In the genomic region with DNA sequence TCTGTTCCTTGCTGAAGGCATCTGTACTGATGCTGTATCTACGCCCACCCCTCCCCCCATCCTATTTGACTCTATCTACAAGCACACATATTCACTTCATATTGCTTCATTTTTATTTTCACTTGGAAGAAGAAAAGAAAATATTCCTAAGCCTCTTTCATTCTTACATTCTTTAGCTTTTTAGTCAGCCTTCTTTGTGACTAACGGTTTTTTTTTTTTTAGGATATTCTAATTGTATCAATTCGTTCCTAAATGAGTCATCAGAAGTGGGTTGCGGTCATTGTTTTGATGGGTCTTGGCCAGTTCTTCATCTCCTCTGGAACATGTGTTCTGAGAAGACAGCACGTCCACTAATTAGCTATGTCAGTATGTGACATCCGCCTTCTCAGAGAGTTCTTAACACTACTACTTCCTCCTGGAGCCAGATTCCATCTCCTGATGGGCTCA, we compare ENCODE assay signal across 11 cellular contexts.
DNase-seq lines count a peak whose midpoint lies in the region; ATAC-seq lines count a peak whose summit lies in the region.
"Had no signal": no experiment of that assay in that cellular context is flagged by ENCODE, and none has a peak within 500 bp of the region (broad histone marks: within the 10 kb centered on the region; RNA-seq: fewer than 3 reads in every experiment).

No MANE protein-coding gene starts in this region.

- H3K36me3 ChIP-seq in SJSA1 = peaks cover 41% of the 10 kb centered on the region

- no peaks in the 10 kb centered on the region for H3K9me3 ChIP-seq in SJSA1 (replicated peaks)
- H3K9me3 ChIP-seq: HAP-1 had no signal

- POLR2A ChIA-PET in activated CD8-positive, alpha-beta T cell treated with anti-CD3 and anti-CD28 coated beads, Interleukin-2, amount 10 ng/mL, durations not matched to agents 7 days and 5 days (lab: Charles Lee) = no interaction called here

- H3K4me1 Mint-ChIP-seq in activated CD8-positive, alpha-beta T cell treated with anti-CD3 and anti-CD28 coated beads, Interleukin-2, amount 10 ng/mL, durations not matched to agents 7 days and 5 days (ENCODE audit: low read depth) = no peaks in the 10 kb centered on the region

- no peaks in the 10 kb centered on the region for H3K9me3 Mint-ChIP-seq in activated CD8-positive, alpha-beta T cell treated with anti-CD3 and anti-CD28 coated beads, Interleukin-2, amount 10 ng/mL, durations not matched to agents 7 days and 5 days (ENCODE audit: insufficient read depth)

- H3K27me3 ChIP-seq in SJSA1 (replicated peaks) = no peaks in the 10 kb centered on the region

- H3K27ac Mint-ChIP-seq in activated CD8-positive, alpha-beta T cell treated with anti-CD3 and anti-CD28 coated beads, Interleukin-2, amount 10 ng/mL, durations not matched to agents 7 days and 5 days = no peak overlapping the region

- H3K4me1 ChIP-seq in SJSA1 (replicated peaks) = peaks cover 23% of the 10 kb centered on the region
- H3K4me1 ChIP-seq: HAP-1 had no signal

- CTCF ChIA-PET in activated CD8-positive, alpha-beta T cell treated with anti-CD3 and anti-CD28 coated beads, Interleukin-2, amount 10 ng/mL, durations not matched to agents 7 days and 5 days (lab: Charles Lee) = interaction anchor here (1.2 kb wide), 1 partner anchor 18 kb away, joined by 3 read pairs; no protein-coding TSS in a partner anchor

- H3K4me3 Mint-ChIP-seq in activated CD8-positive, alpha-beta T cell treated with anti-CD3 and anti-CD28 coated beads, Interleukin-2, amount 10 ng/mL, durations not matched to agents 7 days and 5 days = no peak overlapping the region

- no peaks in the 10 kb centered on the region for H3K36me3 Mint-ChIP-seq in activated CD8-positive, alpha-beta T cell treated with anti-CD3 and anti-CD28 coated beads, Interleukin-2, amount 10 ng/mL, durations not matched to agents 7 days and 5 days (ENCODE audit: low read depth)

- no peak overlapping the region for H3K4me3 ChIP-seq in SJSA1
- H3K4me3 ChIP-seq: HAP-1 had no signal

- H3K27me3 Mint-ChIP-seq in activated CD8-positive, alpha-beta T cell treated with anti-CD3 and anti-CD28 coated beads, Interleukin-2, amount 10 ng/mL, durations not matched to agents 7 days and 5 days (ENCODE audit: low read depth) = no peaks in the 10 kb centered on the region

- DNase-seq in SJSA1 (ENCODE audit: low read depth in 1 of 2, low spot score in 2 of 2) (peak; percentile 64 to 86), fibroblast of peridontal ligament (ENCODE audit: extremely low read depth) (peak; percentile 96), stromal cell of bone marrow (ENCODE audit: low read depth) (peak; percentile 87), islet precursor cell (no peak)
- DNase-seq in activated CD4-positive, alpha-beta T cell treated with anti-CD3 and anti-CD28 coated beads, Interleukin-2, amount 50 U/mL, for 1 hour = no peak
- no peak for DNase-seq in activated CD8-positive, alpha-beta T cell treated with anti-CD3 and anti-CD28 coated beads, Interleukin-2, amount 10 ng/mL, durations not matched to agents 7 days and 5 days
- DNase-seq: activated CD4-positive, alpha-beta T cell treated with anti-CD3 and anti-CD28 coated beads for 1 hour; activated naive CD4-positive, alpha-beta T cell treated with Interleukin-2 at 50 U/mL for 16 hours; NCI-H1694 treated with DMSO at 0.1 percent for 48 hours had no signal

- ATAC-seq in GM21529 (IDR thresholded peaks at IDR 0.05; ENCODE audit: unreplicated experiment) = peak; percentile 64
- no peak for ATAC-seq in activated CD8-positive, alpha-beta T cell treated with anti-CD3 and anti-CD28 coated beads, Interleukin-2, amount 10 ng/mL, durations not matched to agents 7 days and 5 days

- H3K27ac ChIP-seq in SJSA1 = peak overlapping the region; percentile 91

Comparison
In these comparisons a context has a peak if more than half of its experiments do, and no peak if none do; other contexts are left out.
1. DNase-seq: peak in SJSA1 (2 of 2), fibroblast of peridontal ligament (single experiment) and stromal cell of bone marrow (single experiment); none in activated CD4-positive, alpha-beta T cell treated with anti-CD3 and anti-CD28 coated beads, Interleukin-2, amount 50 U/mL, for 1 hour (single experiment), islet precursor cell (single experiment) and activated CD8-positive, alpha-beta T cell treated with anti-CD3 and anti-CD28 coated beads, Interleukin-2, amount 10 ng/mL, durations not matched to agents 7 days and 5 days (single experiment).